In genomic region chr18:31252522-31252921, GRCh38 we compare ENCODE assay signal across 31 cellular contexts.
DNase-seq lines count a peak whose midpoint lies in the region; ATAC-seq, FAIRE-seq and TF ChIP-seq lines count a peak whose summit lies in the region.
"Had no signal": no experiment of that assay in that cellular context is flagged by ENCODE, and none has a peak within 500 bp of the region (broad histone marks: within the 10 kb centered on the region; RNA-seq: fewer than 3 reads in every experiment).

No MANE protein-coding gene starts in this region.

- no peak for TF ChIP-seq RAD21 in GM12878 (IDR thresholded peaks at IDR 0.05; ENCODE audit: insufficient read depth, low read depth, low read length)

- SMC1A ChIA-PET in GM12878 (lab: Charles Lee; ENCODE audit: uncharacterized antibody, unreplicated experiment): interaction anchor here (0.9 to 2.1 kb wide), 6 partner anchors 8 to 430 kb away, joined by 3 to 7 read pairs (median 4); no protein-coding TSS in a partner anchor

- peak overlapping the region; percentile 19; the same call in 1 of the 2 replicates for H3K4me2 ChIP-seq in GM12878 (ENCODE audit: control insufficient read depth, insufficient read depth)
- H3K4me2 ChIP-seq: GM23338, PC-9 had no signal

- H3K27me3 ChIP-seq in GM12878 (replicated peaks in 1 of 2; ENCODE audit: control insufficient read depth in 2 of 2, insufficient read depth in 2 of 2, low read length in 1 of 2): no peaks in the 10 kb centered on the region
- no peaks in the 10 kb centered on the region for H3K27me3 ChIP-seq in pancreas
- H3K27me3 ChIP-seq: MG63, SJCRH30 had no signal

- intact Hi-C loops in GM12878 (cut with micrococcal nuclease; ENCODE audit: unreplicated experiment): no loop called here
- intact Hi-C loops in pancreas (cut with DNase I): no loop called here

- ATAC-seq in GM18519 (IDR thresholded peaks at IDR 0.05; ENCODE audit: low FRiP score, unreplicated experiment) (peak; percentile 72), HG02852 (IDR thresholded peaks at IDR 0.05; ENCODE audit: unreplicated experiment) (peak; percentile 68), GM12878 (peak; percentile 47), HG02970 (IDR thresholded peaks at IDR 0.05; ENCODE audit: low FRiP score, unreplicated experiment) (no peak), pancreas (no peak)
- ATAC-seq: GM23338, Right ventricle myocardium inferior, SK-N-SH treated with all-trans-retinoic acid at 6 μM for 48 hours, T-helper 17 cell had no signal

- in situ Hi-C loops in GM12878 (cut with MboI): no loop called here

- H3K36me3 ChIP-seq in GM12878 (ENCODE audit: control insufficient read depth in 2 of 2, insufficient read depth in 2 of 2, low read length in 1 of 2) (no peaks in the 10 kb centered on the region), pancreas (no peaks in the 10 kb centered on the region)
- H3K36me3 ChIP-seq: MG63, SJCRH30 had no signal

- H3K27ac ChIP-seq in GM12878 (ENCODE audit: control insufficient read depth, insufficient read depth) (no peak overlapping the region), pancreas (no peak overlapping the region)
- H3K27ac ChIP-seq: PC-9, SJCRH30 had no signal

- H3K9ac ChIP-seq in GM12878 (ENCODE audit: control insufficient read depth, insufficient read depth, low read length): no peak overlapping the region

- POLR2A ChIA-PET in GM12878 (lab: Charles Lee): no interaction called here

- H2AFZ ChIP-seq in GM12878 (ENCODE audit: control insufficient read depth, low read depth, low read length): no peak overlapping the region
- H2AFZ ChIP-seq: GM23338, PC-9 had no signal

- DNase-seq in GM10266 (ENCODE audit: extremely low spot score) (peak; percentile 12), GM12878 (ENCODE audit: low read depth, low spot score) (no peak), pancreas (no peak), NCI-H524 treated with DMSO at 0.1 percent for 48 hours (lab: John Stamatoyannopoulos, UW) (no peak)
- DNase-seq: C1 segment of cervical spinal cord; CD4-positive, alpha-beta memory T cell; COR-L47; H9; KBM-7; MG63; NCI-H1105 treated with DMSO at 0.1 percent for 48 hours; NCI-H1694; NCI-H2029 treated with DMSO at 0.1 percent for 48 hours; NCI-H2171; NCI-H345; NCI-H510A treated with DMSO at 0.1 percent for 48 hours; NCI-H748 treated with DMSO at 0.1 percent for 48 hours; NK-92 treated with Interleukin-12 subunit alpha and Interleukin-12 subunit beta, amount 100 ng/mL, for 24 hours; PC-9; SJCRH30; T-helper 17 cell; T1000 had no signal

- no peak for TF ChIP-seq POLR2A in GM12878 (IDR thresholded peaks at IDR 0.05; ENCODE audit: low read depth, low read length)

- RAD21 ChIA-PET in GM12878 (lab: Charles Lee; ENCODE audit: unreplicated experiment): interaction anchor here (0.6 to 1.5 kb wide), 4 partner anchors 9 to 21 kb away, joined by 3 to 7 read pairs (median 5); no protein-coding TSS in a partner anchor

- H3K4me1 ChIP-seq in GM12878 (ENCODE audit: control insufficient read depth, insufficient read depth, low read length): no peaks in the 10 kb centered on the region; the same call in 1 of the 2 replicates
- H3K4me1 ChIP-seq in pancreas: peaks cover 0 to under 1% (median 0%) of the 10 kb centered on the region in 3 donors
- H3K4me1 ChIP-seq: SJCRH30 had no signal

- H3K9me3 ChIP-seq in GM12878 (replicated peaks; ENCODE audit: control insufficient read depth, insufficient read depth, low read length) (no peaks in the 10 kb centered on the region), pancreas (no peaks in the 10 kb centered on the region)
- H3K9me3 ChIP-seq: MG63, SJCRH30 had no signal

- WGBS in GM12878 (ENCODE audit: insufficient coverage, insufficient replicate concordance, low lambda C conversion rate, missing lambda C conversion rate): 72% methylated on average over 1 of the region's 1 CpG
- WGBS in pancreas, 2 donors: 88 to 92% methylated on average over 1 of the region's 1 CpG

- TF ChIP-seq EP300 in GM12878 (IDR thresholded peaks at IDR 0.05; ENCODE audit: borderline replicate concordance in 1 of 2, control insufficient read depth in 1 of 2, low read depth in 2 of 2, low read length in 2 of 2): no peak

- no peak overlapping the region for H3K4me3 ChIP-seq in GM12878
- H3K4me3 ChIP-seq in pancreas: no peak overlapping the region
- H3K4me3 ChIP-seq: GM23338, MG63, PC-9, SJCRH30 had no signal

- H3K79me2 ChIP-seq in GM12878 (ENCODE audit: control insufficient read depth, insufficient read depth, low read length): no peaks in the 10 kb centered on the region

- H4K20me1 ChIP-seq in GM12878 (ENCODE audit: control insufficient read depth, insufficient read depth): no peaks in the 10 kb centered on the region

- BruUV-seq in GM12878 (replicated peaks; lab: Mats Ljungman, UMichigan): no TSS peak

- TF ChIP-seq CTCF in GM10266 (IDR thresholded peaks at IDR 0.05; ENCODE audit: control insufficient read depth, insufficient read depth, low read depth, missing control alignments) (no peak), GM12878 (IDR thresholded peaks at IDR 0.05 in 2 of 3, conservative IDR thresholded peaks at IDR 0.05 in 1 of 3; ENCODE audit: control insufficient read depth in 2 of 3, extremely low read depth in 1 of 3, insufficient read depth in 1 of 3, low read depth in 3 of 3, low read length in 3 of 3) (no peak), pancreas (IDR thresholded peaks at IDR 0.05) (no peak)

- FAIRE-seq in GM12878 (lab: Jason Lieb, UNC) (no peak), pancreas (lab: Jason Lieb, UNC) (no peak)
- FAIRE-seq: G401.6, GM19239, HTR-8/SVneo had no signal

- CTCF ChIA-PET in GM12878 (lab: Yijun Ruan, JAX): interaction anchor here (1.3 kb wide), 1 partner anchor 9 kb away, joined by 4 read pairs; no protein-coding TSS in a partner anchor

TF ChIP-seq in GM12878, 131 proteins besides CTCF, POLR2A, EP300 and RAD21:
- TF ChIP-seq MTA2 (IDR thresholded peaks at IDR 0.05; ENCODE audit: low read depth): peak; percentile 59; the same call in 1 of the 2 replicates
- TF ChIP-seq KLF5 (IDR thresholded peaks at IDR 0.05; ENCODE audit: partially characterized antibody): no peak
- TF ChIP-seq TCF12 (IDR thresholded peaks at IDR 0.05; ENCODE audit: low read depth, low read length): no peak
- TF ChIP-seq SMARCA5 (IDR thresholded peaks at IDR 0.05): no peak
- TF ChIP-seq ZNF207 (IDR thresholded peaks at IDR 0.05; ENCODE audit: borderline replicate concordance): no peak
- no peak for TF ChIP-seq JUNB (IDR thresholded peaks at IDR 0.05)
- 0 out of 2 replicates have a peak, but pooled peaks have one; percentile 15 for TF ChIP-seq MEF2A (IDR thresholded peaks at IDR 0.05; ENCODE audit: insufficient read depth, low read depth, low read length)

Comparison
In these comparisons a context has a peak if more than half of its experiments do, and no peak if none do; other contexts are left out.
1. ATAC-seq: peak in GM18519 (single experiment), HG02852 (single experiment) and GM12878 (single experiment); none in HG02970 (single experiment) and pancreas (0 of 4).